21 cellular contexts compared by ENCODE assay signal in genomic region chr3:32758375-32758753, GRCh38. TPM values are rescaled to one million over a fixed set of nuclear protein-coding genes. Genes with fewer than 3 reads are reported as not detected.
DNase-seq lines count a peak whose midpoint lies in the region; ATAC-seq, FAIRE-seq and TF ChIP-seq lines count a peak whose summit lies in the region.
"Had no signal": no experiment of that assay in that cellular context is flagged by ENCODE, and none has a peak within 500 bp of the region (broad histone marks: within the 10 kb centered on the region; RNA-seq: fewer than 3 reads in every experiment).

No MANE protein-coding gene starts in this region.

- intact Hi-C loops in GM12878 (cut with micrococcal nuclease; ENCODE audit: unreplicated experiment), result no loop called here

- DNase-seq in activated T-cell treated with anti-CD3 and anti-CD28 coated beads, Interleukin-2, amount 50 U/mL, for 72 hours, result no peak
- DNase-seq in activated T-cell treated with anti-CD3 and anti-CD28 coated beads, Interleukin-2, amount 50 U/mL, for 48 hours, result no peak
- peak; percentile 68 for DNase-seq in NOMO-1 treated with DMSO at 0.1 percent for 48 hours (lab: John Stamatoyannopoulos, UW; ENCODE audit: unreplicated experiment)
- DNase-seq in GM12878 (ENCODE audit: low read depth, low spot score), result no peak
- no peak for DNase-seq in smooth muscle cell (lab: John Stamatoyannopoulos, UW; ENCODE audit: unreplicated experiment)
- no peak for DNase-seq in NCI-H2029 treated with DMSO at 0.1 percent for 48 hours (lab: John Stamatoyannopoulos, UW)
- DNase-seq: activated CD4-positive, alpha-beta T cell treated with anti-CD3 and anti-CD28 coated beads for 1 hour; aorta; dorsolateral prefrontal cortex; NCI-H1436 treated with DMSO at 0.1 percent for 48 hours; NCI-H446 treated with DMSO at 0.1 percent for 48 hours; right cardiac atrium; stimulated activated CD4-positive, alpha-beta T cell treated with anti-CD3 and anti-CD28 coated beads, Interleukin-4, amount 100 ng/mL, for 24 hours; T-helper 1 cell had no signal

- in situ Hi-C loops in GM12878 (cut with MboI), result no loop called here

- no peak overlapping the region for H2AFZ ChIP-seq in GM12878 (ENCODE audit: control insufficient read depth, low read depth, low read length)
- no peak overlapping the region for H2AFZ ChIP-seq in smooth muscle cell (ENCODE audit: low read depth)

- CTCF ChIA-PET in GM12878 (lab: Yijun Ruan, JAX), result interaction anchor here (0.8 to 1.9 kb wide), 3 partner anchors 17 to 144 kb away, joined by 3 to 6 read pairs (median 3); no protein-coding TSS in a partner anchor

- SMC1A ChIA-PET in GM12878 (lab: Charles Lee; ENCODE audit: uncharacterized antibody, unreplicated experiment), result interaction anchor here (1.0 to 1.3 kb wide), 2 partner anchors 10 to 23 kb away, joined by 3 to 4 read pairs; no protein-coding TSS in a partner anchor

- RAD21 ChIA-PET in GM12878 (lab: Charles Lee; ENCODE audit: unreplicated experiment), result no interaction called here

- TF ChIP-seq RAD21 in GM12878 (IDR thresholded peaks at IDR 0.05; ENCODE audit: insufficient read depth, low read depth, low read length), result no peak

- peaks cover 6% of the 10 kb centered on the region for H3K4me1 Mint-ChIP-seq in activated T-cell treated with anti-CD3 and anti-CD28 coated beads, Interleukin-2, amount 50 U/mL, for 72 hours (ENCODE audit: low read depth)
- H3K4me1 Mint-ChIP-seq: neural crest cell had no signal

- H3K4me1 ChIP-seq in GM12878 (ENCODE audit: control insufficient read depth, insufficient read depth, low read length) (no peaks in the 10 kb centered on the region), smooth muscle cell (ENCODE audit: low read depth) (no peaks in the 10 kb centered on the region)

- peak; percentile 43 to 92 for ATAC-seq in activated T-cell treated with anti-CD3 and anti-CD28 coated beads, Interleukin-2, amount 50 U/mL, for 72 hours (replicated peaks in 1 of 2)
- ATAC-seq in GM12878, result peak; percentile 49
- no peak for ATAC-seq in HG03196 (IDR thresholded peaks at IDR 0.05; ENCODE audit: unreplicated experiment)
- no peak for ATAC-seq in GM19395 (IDR thresholded peaks at IDR 0.05; ENCODE audit: unreplicated experiment)
- ATAC-seq: right cardiac atrium had no signal

- no peak overlapping the region for H3K4me3 ChIP-seq in GM12878
- no peak overlapping the region for H3K4me3 ChIP-seq in smooth muscle cell
- H3K4me3 ChIP-seq: dorsolateral prefrontal cortex, lung had no signal

- peaks cover 3 to 4% of the 10 kb centered on the region in 2 donors for H3K36me3 Mint-ChIP-seq in activated T-cell treated with anti-CD3 and anti-CD28 coated beads, Interleukin-2, amount 50 U/mL, for 72 hours (ENCODE audit: insufficient read depth in 2 of 2)

- BruUV-seq in GM12878 (replicated peaks; lab: Mats Ljungman, UMichigan), result no TSS peak

- peak overlapping the region in 1 of 2 donors; percentile 29 for H3K4me3 Mint-ChIP-seq in activated T-cell treated with anti-CD3 and anti-CD28 coated beads, Interleukin-2, amount 50 U/mL, for 72 hours
- H3K4me3 Mint-ChIP-seq: neural crest cell, type B pancreatic cell had no signal

- no peak overlapping the region for H3K9ac ChIP-seq in GM12878 (ENCODE audit: control insufficient read depth, insufficient read depth, low read length)
- no peak overlapping the region for H3K9ac ChIP-seq in smooth muscle cell (ENCODE audit: low read depth)

- no peak for TF ChIP-seq EP300 in GM12878 (IDR thresholded peaks at IDR 0.05; ENCODE audit: borderline replicate concordance in 1 of 2, control insufficient read depth in 1 of 2, low read depth in 2 of 2, low read length in 2 of 2)

- no peak overlapping the region for H3K27ac ChIP-seq in GM12878 (ENCODE audit: control insufficient read depth, insufficient read depth)
- H3K27ac ChIP-seq in smooth muscle cell (ENCODE audit: low read depth), result peak overlapping the region; percentile 41
- H3K27ac ChIP-seq: dorsolateral prefrontal cortex had no signal

- no peaks in the 10 kb centered on the region for H3K27me3 ChIP-seq in GM12878 (replicated peaks in 1 of 2; ENCODE audit: control insufficient read depth in 2 of 2, insufficient read depth in 2 of 2, low read length in 1 of 2)
- no peaks in the 10 kb centered on the region for H3K27me3 ChIP-seq in smooth muscle cell (ENCODE audit: low read depth)
- H3K27me3 ChIP-seq: dorsolateral prefrontal cortex had no signal

- H3K9me3 ChIP-seq in GM12878 (replicated peaks; ENCODE audit: control insufficient read depth, insufficient read depth, low read length) (no peaks in the 10 kb centered on the region), smooth muscle cell (replicated peaks; ENCODE audit: low read depth) (no peaks in the 10 kb centered on the region)

- H3K36me3 ChIP-seq in GM12878 (ENCODE audit: control insufficient read depth in 2 of 2, insufficient read depth in 2 of 2, low read length in 1 of 2), result peaks cover 0 to 6% of the 10 kb centered on the region in 2 experiments; a peak in 3 of 4 replicates
- no peaks in the 10 kb centered on the region for H3K36me3 ChIP-seq in smooth muscle cell (ENCODE audit: low read depth)

- no peak for FAIRE-seq in GM12878 (lab: Jason Lieb, UNC)
- FAIRE-seq: GM18507, H54 had no signal

- H4K20me1 ChIP-seq in GM12878 (ENCODE audit: control insufficient read depth, insufficient read depth), result no peaks in the 10 kb centered on the region
- H4K20me1 ChIP-seq in smooth muscle cell (ENCODE audit: low read depth), result no peaks in the 10 kb centered on the region

- no peaks in the 10 kb centered on the region for H3K79me2 ChIP-seq in GM12878 (ENCODE audit: control insufficient read depth, insufficient read depth, low read length)
- H3K79me2 ChIP-seq in smooth muscle cell (ENCODE audit: low read depth), result no peaks in the 10 kb centered on the region

- POLR2A ChIA-PET in GM12878 (lab: Charles Lee), result no interaction called here

- H3K27me3 Mint-ChIP-seq in activated T-cell treated with anti-CD3 and anti-CD28 coated beads, Interleukin-2, amount 50 U/mL, for 72 hours (ENCODE audit: low read depth), result no peaks in the 10 kb centered on the region
- H3K27me3 Mint-ChIP-seq: type B pancreatic cell had no signal

- TF ChIP-seq CTCF in GM12878 (IDR thresholded peaks at IDR 0.05 in 2 of 3, conservative IDR thresholded peaks at IDR 0.05 in 1 of 3; ENCODE audit: control insufficient read depth in 2 of 3, extremely low read depth in 1 of 3, insufficient read depth in 1 of 3, low read depth in 3 of 3, low read length in 3 of 3), result no peak
- TF ChIP-seq CTCF in smooth muscle cell (IDR thresholded peaks at IDR 0.05; ENCODE audit: borderline replicate concordance, insufficient read depth, poor library complexity, severe bottlenecking), result no peak

- TF ChIP-seq POLR2A in GM12878 (IDR thresholded peaks at IDR 0.05; ENCODE audit: low read depth, low read length), result no peak

- no peak overlapping the region for H3K4me2 ChIP-seq in GM12878 (ENCODE audit: control insufficient read depth, insufficient read depth)
- no peak overlapping the region for H3K4me2 ChIP-seq in smooth muscle cell

- H3F3A ChIP-seq in smooth muscle cell (ENCODE audit: low read depth), result peaks cover 4% of the 10 kb centered on the region

- H3K9me3 Mint-ChIP-seq in activated T-cell treated with anti-CD3 and anti-CD28 coated beads, Interleukin-2, amount 50 U/mL, for 72 hours, result no peaks in the 10 kb centered on the region
- H3K9me3 Mint-ChIP-seq: neural crest cell, type B pancreatic cell had no signal

- H3K27ac Mint-ChIP-seq in activated T-cell treated with anti-CD3 and anti-CD28 coated beads, Interleukin-2, amount 50 U/mL, for 72 hours, result peak overlapping the region; percentile 87
- H3K27ac Mint-ChIP-seq: type B pancreatic cell had no signal

TF ChIP-seq in GM12878, 131 proteins besides CTCF, POLR2A, EP300 and RAD21 (continues in another document):
- no peak for TF ChIP-seq RAD51 (IDR thresholded peaks at IDR 0.05)

RNA-seq across cellular contexts. Expression of gene TRIM71, which starts 59.4 kb away (rescaled TPM):
- total RNA-seq in activated T-cell treated with anti-CD3 and anti-CD28 coated beads, Interleukin-2, amount 50 U/mL, for 72 hours, result under 1 TPM; 0.02 to 0.07 TPM
- 0.10 and 0.12 TPM in 2 replicates for total RNA-seq in GM12878 (2013; cell fraction: nucleolus; rRNA removed)
- total RNA-seq in GM12878 (2014; rRNA removed), result 0.17 and 0.27 TPM in 2 replicates
- total RNA-seq in GM12878 (2014; rRNA removed; fragmentation: Illumina TruSeq; extraction: Trizol), result 0.18 and 0.27 TPM in 2 replicates
- 0.48 and 0.69 TPM in 2 replicates for total RNA-seq in GM12878 (2021)
- polyA plus RNA-seq in GM12878 (2011; ENCODE audit: low read depth), result 0.05 TPM
- 1.8 and 1.9 TPM in 2 replicates for polyA plus RNA-seq in GM12878 (2011; rRNA removed)
- polyA plus RNA-seq in GM12878 (2011; cell fraction: cytosol; rRNA removed), result 1.2 and 1.3 TPM in 2 replicates
- 2.0 and 2.9 TPM in 2 replicates for polyA plus RNA-seq in GM12878 (2011; cell fraction: nucleus; rRNA removed)
- polyA plus RNA-seq in GM12878 (2012), result 0.03 TPM in 2 replicates
- 0.16 and 0.24 TPM in 2 replicates for polyA plus RNA-seq in GM12878 (2014; fragmentation: Illumina TruSeq; extraction: Trizol)
- under 1 TPM; 0.02 to 0.08 TPM for polyA plus RNA-seq in GM12878 (2014; fragmentation: Nextera tagmentation; extraction: Ambion mirVana)
- 0.14 and 0.16 TPM in 2 replicates for polyA plus RNA-seq in GM12878 (2014; rRNA removed)
- polyA plus RNA-seq in GM12878 (2016; fragmentation: Nextera tagmentation; extraction: Ambion mirVana), result under 1 TPM; 0.04 to 0.09 TPM
- polyA minus RNA-seq in GM12878 (2011; rRNA and poly(A)+ RNA removed), result 4.8 and 5.0 TPM in 2 replicates
- polyA minus RNA-seq in GM12878 (2011; cell fraction: cytosol; rRNA and poly(A)+ RNA removed), result 2.7 and 2.8 TPM in 2 replicates
- 3.3 and 6.1 TPM in 2 replicates for polyA minus RNA-seq in GM12878 (2011; cell fraction: nucleus; rRNA and poly(A)+ RNA removed)
- total RNA-seq in smooth muscle cell, result 1.1 and 1.3 TPM in 2 replicates
- 0.19 and 0.47 TPM in 2 replicates for polyA plus RNA-seq in smooth muscle cell
- total RNA-seq: aorta, right cardiac atrium had no signal
- polyA plus RNA-seq: aorta, right cardiac atrium had no signal

Comparison
In these comparisons a context has a peak if more than half of its experiments do, and no peak if none do; other contexts are left out.
1. ATAC-seq: peak in activated T-cell treated with anti-CD3 and anti-CD28 coated beads, Interleukin-2, amount 50 U/mL, for 72 hours (2 of 2) and GM12878 (single experiment); none in HG03196 (single experiment) and GM19395 (single experiment).